ENCODE assay signal across 28 cellular contexts in the genomic region with DNA sequence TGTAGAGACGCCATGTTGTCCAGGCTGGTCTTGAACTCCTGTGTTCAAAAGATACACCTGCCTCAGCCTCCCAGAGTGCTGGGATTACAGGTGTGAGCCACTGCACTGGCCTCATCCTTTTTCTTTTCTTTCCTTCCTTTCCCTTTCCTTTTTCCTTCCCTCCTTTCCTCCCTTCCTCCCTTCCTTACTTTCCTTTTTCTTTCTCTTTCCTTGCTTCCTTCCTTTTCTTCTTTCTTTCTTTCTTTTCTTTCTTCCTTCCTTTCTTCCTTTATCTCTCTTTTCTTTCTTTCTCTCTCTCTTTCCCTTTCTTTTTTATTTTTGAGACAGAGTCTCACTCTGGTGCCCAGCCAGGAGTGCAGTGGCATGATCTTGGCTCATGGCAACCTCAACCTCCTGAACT. TPM values are rescaled to one million over a fixed set of nuclear protein-coding genes. Genes with fewer than 3 reads are reported as not detected.
"Had no signal": no experiment of that assay in that cellular context is flagged by ENCODE, and none has a peak within 500 bp of the region (broad histone marks: within the 10 kb centered on the region; RNA-seq: fewer than 3 reads in every experiment).

No MANE protein-coding gene starts in this region.

- H3K9me3 ChIP-seq: colonic mucosa, esophagus squamous epithelium, mucosa of descending colon, prostate gland, right atrium auricular region, suprapubic skin, thyroid gland, vagina had no signal

- ATAC-seq: left lobe of liver; mucosa of descending colon; natural killer cell treated with Interleukin-12 subunit alpha and Interleukin-12 subunit beta and Interleukin-15 and Interleukin-18, amount 100 ng/mL, for 72 hours; sciatic nerve; stimulated activated naive CD8-positive, alpha-beta T cell treated with anti-CD3 and anti-CD28 coated beads, Interleukin-15, Interleukin-2, amounts not matched to agents 100 U/mL and 50 U/mL, for 24 hours had no signal

- H3K4me3 Mint-ChIP-seq: mesothelial cell of epicardium; natural killer cell treated with Interleukin-12 subunit alpha and Interleukin-12 subunit beta and Interleukin-15 and Interleukin-18, amount 100 ng/mL, for 72 hours had no signal

- H3K4me3 ChIP-seq: colonic mucosa, esophagus squamous epithelium, lung, mucosa of descending colon, prostate gland, right atrium auricular region, smooth muscle cell, suprapubic skin, thyroid gland, vagina had no signal

- H3K27ac ChIP-seq: colonic mucosa, esophagus squamous epithelium, prostate gland, right atrium auricular region, suprapubic skin, thyroid gland, vagina had no signal

- H3K9me3 Mint-ChIP-seq: mesothelial cell of epicardium; natural killer cell treated with Interleukin-12 subunit alpha and Interleukin-12 subunit beta and Interleukin-15 and Interleukin-18, amount 100 ng/mL, for 72 hours had no signal

- DNase-seq: colonic mucosa; dermis blood vessel endothelial cell; effector memory CD4-positive, alpha-beta T cell; erythroblast; esophagus squamous epithelium; head of caudate nucleus; kidney; mesenchymal stem cell; naive B cell; nucleus accumbens; stimulated activated CD4-positive, alpha-beta T cell treated with anti-CD3 and anti-CD28 coated beads, Interleukin-12 subunit alpha, Interleukin-12 subunit beta, amount 100 ng/mL, for 4 hours; stimulated activated CD4-positive, alpha-beta T cell treated with anti-CD3 and anti-CD28 coated beads, Interleukin-1b, Interleukin-23, amount 100 ng/mL, for 48 hours; stimulated activated CD4-positive, alpha-beta T cell treated with anti-CD3 and anti-CD28 coated beads, Interleukin-4, amount 100 ng/mL, for 1 hour; stimulated activated CD8-positive, alpha-beta memory T cell treated with anti-CD3 and anti-CD28 coated beads, Interleukin-4, amount 100 ng/mL, for 48 hours; stimulated activated naive CD8-positive, alpha-beta T cell treated with anti-CD3 and anti-CD28 coated beads, Interleukin-15, Interleukin-2, amounts not matched to agents 100 U/mL and 50 U/mL, for 24 hours; thyroid gland; trophoblast cell had no signal

- H3K4me1 ChIP-seq: prostate gland had no signal

- H3K27me3 ChIP-seq: colonic mucosa, right atrium auricular region, suprapubic skin, thyroid gland, vagina had no signal

- H3K4me2 ChIP-seq: smooth muscle cell had no signal

- H3K36me3 ChIP-seq: colonic mucosa, esophagus squamous epithelium, prostate gland, right atrium auricular region, suprapubic skin, thyroid gland, vagina had no signal

- H3K27ac Mint-ChIP-seq: mesothelial cell of epicardium; natural killer cell treated with Interleukin-12 subunit alpha and Interleukin-12 subunit beta and Interleukin-15 and Interleukin-18, amount 100 ng/mL, for 72 hours had no signal

- H3K36me3 Mint-ChIP-seq: naive B cell; natural killer cell treated with Interleukin-12 subunit alpha and Interleukin-12 subunit beta and Interleukin-15 and Interleukin-18, amount 100 ng/mL, for 72 hours had no signal

RNA-seq across cellular contexts. Expression of a gene that starts 5.9 kb away (rescaled TPM):
- total RNA-seq: dermis blood vessel endothelial cell, smooth muscle cell, vagina had no signal
